32 cellular contexts compared by ENCODE assay signal in the genomic region with DNA sequence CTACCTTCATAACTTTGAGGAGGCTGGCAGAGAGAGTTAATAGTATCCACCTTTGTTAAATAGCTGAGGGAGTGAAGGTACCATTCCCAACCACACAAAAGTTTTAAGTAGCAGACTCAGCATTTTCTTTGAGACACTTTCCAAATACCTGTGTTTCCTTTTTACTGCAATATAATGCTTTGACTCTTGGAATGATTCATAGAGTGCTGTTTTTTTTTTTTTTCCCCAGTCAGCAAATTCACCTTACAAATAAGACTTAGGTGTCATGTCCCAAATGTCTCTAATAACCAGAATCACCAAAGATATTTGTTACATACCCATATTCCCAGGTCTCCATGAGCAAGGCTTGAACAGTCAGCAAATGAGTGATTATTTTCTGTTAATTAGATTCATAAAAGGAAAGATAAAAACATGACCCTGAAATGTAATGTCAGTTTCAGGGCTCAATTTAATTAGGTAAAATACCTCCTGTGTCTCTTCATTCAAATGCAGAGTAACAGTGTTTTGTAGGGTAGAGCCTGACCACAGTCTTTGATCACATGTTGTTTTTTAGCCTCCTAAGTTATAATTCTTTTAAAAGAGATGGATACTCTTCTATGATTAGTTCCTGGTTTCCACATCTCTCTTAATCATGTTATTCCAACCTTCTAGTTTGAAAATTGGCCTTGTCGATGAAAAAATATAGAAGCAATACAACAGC. TPM values are rescaled to one million over a fixed set of nuclear protein-coding genes. Genes with fewer than 3 reads are reported as not detected.
"Had no signal": no experiment of that assay in that cellular context is flagged by ENCODE, and none has a peak within 500 bp of the region (broad histone marks: within the 10 kb centered on the region; RNA-seq: fewer than 3 reads in every experiment).

No MANE protein-coding gene starts in this region.

- H3K27me3 ChIP-seq: adrenal gland, ascending aorta, breast epithelium, dorsolateral prefrontal cortex, esophagus muscularis mucosa, foreskin keratinocyte, gastrocnemius medialis, heart right ventricle had no signal

- H3K9me3 ChIP-seq: adrenal gland, ascending aorta, esophagus muscularis mucosa, gastrocnemius medialis had no signal

- H3K4me3 Mint-ChIP-seq: activated CD4-positive, alpha-beta T cell treated with anti-CD3 and anti-CD28 coated beads, Interleukin-2, amount 10 ng/mL, durations not matched to agents 7 days and 5 days; activated CD8-positive, alpha-beta T cell treated with anti-CD3 and anti-CD28 coated beads for 36 hours; activated naive CD4-positive, alpha-beta T cell treated with anti-CD3 and anti-CD28 coated beads for 36 hours; activated naive CD4-positive, alpha-beta T cell treated with anti-CD3 and anti-CD28 coated beads, Interleukin-2, amount 50 U/mL, for 24 hours; activated naive CD8-positive, alpha-beta T cell treated with anti-CD3 and anti-CD28 coated beads for 36 hours; activated naive CD8-positive, alpha-beta T cell treated with anti-CD3 and anti-CD28 coated beads, Interleukin-2, amount 50 U/mL, for 24 hours; activated T-cell treated with anti-CD3 and anti-CD28 coated beads, Interleukin-2, amount 50 U/mL, for 4 hours; activated T-helper 17 cell treated with anti-CD3 and anti-CD28 coated beads, Interleukin-2, amount 50 U/mL, for 72 hours; brain; central memory CD8-positive, alpha-beta T cell; dendritic cell treated with granulocyte-macrophage colony-stimulating factor and Interleukin-4, amounts not matched to agents 40 ng/mL and 50 ng/mL, for 4 days; endodermal cell had no signal

- ATAC-seq: activated CD8-positive, alpha-beta T cell treated with anti-CD3 and anti-CD28 coated beads for 36 hours; activated naive CD8-positive, alpha-beta T cell treated with anti-CD3 and anti-CD28 coated beads, Interleukin-2, amount 50 U/mL, for 24 hours; activated T-cell treated with anti-CD3 and anti-CD28 coated beads, Interleukin-2, amount 50 U/mL, for 4 hours; activated T-helper 17 cell treated with anti-CD3 and anti-CD28 coated beads, Interleukin-2, amount 50 U/mL, for 72 hours; foreskin keratinocyte; gastrocnemius medialis; heart right ventricle had no signal

- H3K4me3 ChIP-seq: adrenal gland, ascending aorta, breast epithelium, coronary artery, dorsolateral prefrontal cortex, esophagus muscularis mucosa, gastrocnemius medialis, heart right ventricle had no signal

- H3K9me3 Mint-ChIP-seq: activated CD4-positive, alpha-beta T cell treated with anti-CD3 and anti-CD28 coated beads, Interleukin-2, amount 10 ng/mL, durations not matched to agents 7 days and 5 days; activated CD8-positive, alpha-beta T cell treated with anti-CD3 and anti-CD28 coated beads for 36 hours; activated naive CD4-positive, alpha-beta T cell treated with anti-CD3 and anti-CD28 coated beads for 36 hours; activated naive CD4-positive, alpha-beta T cell treated with anti-CD3 and anti-CD28 coated beads, Interleukin-2, amount 50 U/mL, for 24 hours; activated naive CD8-positive, alpha-beta T cell treated with anti-CD3 and anti-CD28 coated beads for 36 hours; activated naive CD8-positive, alpha-beta T cell treated with anti-CD3 and anti-CD28 coated beads, Interleukin-2, amount 50 U/mL, for 24 hours; activated T-cell treated with anti-CD3 and anti-CD28 coated beads, Interleukin-2, amount 50 U/mL, for 4 hours; activated T-helper 17 cell treated with anti-CD3 and anti-CD28 coated beads, Interleukin-2, amount 50 U/mL, for 72 hours; central memory CD8-positive, alpha-beta T cell; dendritic cell treated with granulocyte-macrophage colony-stimulating factor and Interleukin-4, amounts not matched to agents 40 ng/mL and 50 ng/mL, for 4 days had no signal

- H3K27me3 Mint-ChIP-seq: activated CD4-positive, alpha-beta T cell treated with anti-CD3 and anti-CD28 coated beads, Interleukin-2, amount 10 ng/mL, durations not matched to agents 7 days and 5 days; activated CD8-positive, alpha-beta T cell treated with anti-CD3 and anti-CD28 coated beads for 36 hours; activated naive CD8-positive, alpha-beta T cell treated with anti-CD3 and anti-CD28 coated beads for 36 hours; activated naive CD8-positive, alpha-beta T cell treated with anti-CD3 and anti-CD28 coated beads, Interleukin-2, amount 50 U/mL, for 24 hours; activated T-helper 17 cell treated with anti-CD3 and anti-CD28 coated beads, Interleukin-2, amount 50 U/mL, for 72 hours; central memory CD8-positive, alpha-beta T cell; dendritic cell treated with granulocyte-macrophage colony-stimulating factor and Interleukin-4, amounts not matched to agents 40 ng/mL and 50 ng/mL, for 4 days had no signal

- H3K4me1 Mint-ChIP-seq: activated CD4-positive, alpha-beta T cell treated with anti-CD3 and anti-CD28 coated beads, Interleukin-2, amount 10 ng/mL, durations not matched to agents 7 days and 5 days; activated naive CD4-positive, alpha-beta T cell treated with anti-CD3 and anti-CD28 coated beads, Interleukin-2, amount 50 U/mL, for 24 hours; activated naive CD8-positive, alpha-beta T cell treated with anti-CD3 and anti-CD28 coated beads for 36 hours; activated naive CD8-positive, alpha-beta T cell treated with anti-CD3 and anti-CD28 coated beads, Interleukin-2, amount 50 U/mL, for 24 hours; activated T-helper 17 cell treated with anti-CD3 and anti-CD28 coated beads, Interleukin-2, amount 50 U/mL, for 72 hours; brain; central memory CD8-positive, alpha-beta T cell had no signal

- H3K27ac ChIP-seq: adrenal gland, ascending aorta, breast epithelium, coronary artery, dorsolateral prefrontal cortex, esophagus muscularis mucosa, foreskin keratinocyte, gastrocnemius medialis, heart right ventricle had no signal

- DNase-seq: activated CD4-positive, alpha-beta T cell treated with anti-CD3 and anti-CD28 coated beads for 1 hour; activated CD4-positive, alpha-beta T cell treated with anti-CD3 and anti-CD28 coated beads for 4 hours; activated CD4-positive, alpha-beta T cell treated with anti-CD3 and anti-CD28 coated beads, Interleukin-2, amount 10 ng/mL, durations not matched to agents 7 days and 5 days; activated CD4-positive, alpha-beta T cell treated with anti-CD3 and anti-CD28 coated beads, Interleukin-2, amount 50 U/mL, for 48 hours; activated CD8-positive, alpha-beta memory T cell treated with anti-CD3 and anti-CD28 coated beads for 24 hours; activated CD8-positive, alpha-beta T cell treated with anti-CD3 and anti-CD28 coated beads for 36 hours; activated effector memory CD4-positive, alpha-beta T cell treated with Interleukin-2 at 50 U/mL for 16 hours; activated naive CD4-positive, alpha-beta T cell treated with anti-CD3 and anti-CD28 coated beads for 36 hours; activated naive CD8-positive, alpha-beta T cell treated with anti-CD3 and anti-CD28 coated beads for 36 hours; activated naive CD8-positive, alpha-beta T cell treated with anti-CD3 and anti-CD28 coated beads, Interleukin-2, amount 50 U/mL, for 24 hours; activated T-cell treated with anti-CD3 and anti-CD28 coated beads, Interleukin-2, amount 50 U/mL, for 4 hours; adrenal gland; dorsolateral prefrontal cortex; effector memory CD4-positive, alpha-beta T cell; endodermal cell; erythroblast; gastrocnemius medialis; heart right ventricle; T-helper 2 cell had no signal

- H3K27ac Mint-ChIP-seq: activated CD4-positive, alpha-beta T cell treated with anti-CD3 and anti-CD28 coated beads, Interleukin-2, amount 10 ng/mL, durations not matched to agents 7 days and 5 days; activated CD8-positive, alpha-beta T cell treated with anti-CD3 and anti-CD28 coated beads for 36 hours; activated naive CD4-positive, alpha-beta T cell treated with anti-CD3 and anti-CD28 coated beads for 36 hours; activated naive CD4-positive, alpha-beta T cell treated with anti-CD3 and anti-CD28 coated beads, Interleukin-2, amount 50 U/mL, for 24 hours; activated naive CD8-positive, alpha-beta T cell treated with anti-CD3 and anti-CD28 coated beads for 36 hours; activated naive CD8-positive, alpha-beta T cell treated with anti-CD3 and anti-CD28 coated beads, Interleukin-2, amount 50 U/mL, for 24 hours; activated T-helper 17 cell treated with anti-CD3 and anti-CD28 coated beads, Interleukin-2, amount 50 U/mL, for 72 hours; brain; dendritic cell treated with granulocyte-macrophage colony-stimulating factor and Interleukin-4, amounts not matched to agents 40 ng/mL and 50 ng/mL, for 4 days had no signal

- H3K36me3 Mint-ChIP-seq: activated naive CD4-positive, alpha-beta T cell treated with anti-CD3 and anti-CD28 coated beads, Interleukin-2, amount 50 U/mL, for 24 hours; activated naive CD8-positive, alpha-beta T cell treated with anti-CD3 and anti-CD28 coated beads for 36 hours; brain had no signal

- H3K4me1 ChIP-seq: adrenal gland, ascending aorta, breast epithelium, esophagus muscularis mucosa, foreskin keratinocyte, gastrocnemius medialis, heart right ventricle had no signal

- H3K36me3 ChIP-seq: adrenal gland, ascending aorta, breast epithelium, esophagus muscularis mucosa, gastrocnemius medialis, heart right ventricle had no signal

RNA-seq across cellular contexts. Expression of gene SLC5A7, which starts 39.9 kb away (rescaled TPM):
- total RNA-seq: activated CD4-positive, alpha-beta T cell treated with anti-CD3 and anti-CD28 coated beads, Interleukin-2, amount 10 ng/mL, durations not matched to agents 7 days and 5 days; activated CD8-positive, alpha-beta T cell treated with anti-CD3 and anti-CD28 coated beads for 36 hours; activated naive CD4-positive, alpha-beta T cell treated with anti-CD3 and anti-CD28 coated beads for 36 hours; activated naive CD8-positive, alpha-beta T cell treated with anti-CD3 and anti-CD28 coated beads for 36 hours; activated T-cell treated with anti-CD3 and anti-CD28 coated beads, Interleukin-2, amount 50 U/mL, for 4 hours; activated T-helper 17 cell treated with anti-CD3 and anti-CD28 coated beads, Interleukin-2, amount 50 U/mL, for 72 hours; ascending aorta; cardiac septum; endodermal cell; foreskin keratinocyte; glomerular endothelial cell; T-helper 1 cell treated with Interleukin-12 subunit alpha and Interleukin-12 subunit beta and Interleukin-4 antibody, amounts not matched to agents 30 ng/mL and 1 ng/mL, for 36 hours had no signal
- polyA plus RNA-seq: foreskin keratinocyte had no signal
